27 cellular contexts compared by ENCODE assay signal in genomic region chr20:25626779-25627178, GRCh38.
"Had no signal": no experiment of that assay in that cellular context is flagged by ENCODE, and none has a peak within 500 bp of the region (broad histone marks: within the 10 kb centered on the region; RNA-seq: fewer than 3 reads in every experiment).

No MANE protein-coding gene starts in this region.

- H3K4me3 ChIP-seq: dorsolateral prefrontal cortex, esophagus muscularis mucosa, gastroesophageal sphincter, lower lobe of right lung, pancreas, smooth muscle cell, suprapubic skin, thyroid gland had no signal

- H3K27me3 Mint-ChIP-seq: memory B cell; natural killer cell treated with Interleukin-12 subunit alpha and Interleukin-12 subunit beta and Interleukin-15 and Interleukin-18, amount 100 ng/mL, for 72 hours; progenitor cell of endocrine pancreas; type B pancreatic cell had no signal

- DNase-seq: cortex of kidney; dorsolateral prefrontal cortex; effector CD8-positive, alpha-beta T cell; foreskin fibroblast; glutamatergic neuron; islet precursor cell; lower lobe of right lung; midbrain; occipital lobe; pancreas; right cardiac atrium; stimulated activated CD4-positive, alpha-beta T cell treated with anti-CD3 and anti-CD28 coated beads, Interleukin-4, amount 100 ng/mL, for 1 hour; stimulated activated CD8-positive, alpha-beta memory T cell treated with anti-CD3 and anti-CD28 coated beads, Interleukin-4, amount 100 ng/mL, for 48 hours; stimulated activated naive CD8-positive, alpha-beta T cell treated with anti-CD3 and anti-CD28 coated beads, Interleukin-15, Interleukin-2, amounts not matched to agents 100 U/mL and 50 U/mL, for 24 hours; thyroid gland had no signal

- H3K27me3 ChIP-seq: dorsolateral prefrontal cortex, gastroesophageal sphincter, pancreas, suprapubic skin, thyroid gland had no signal

- ATAC-seq: gastroesophageal sphincter; left lobe of liver; lower lobe of right lung; natural killer cell treated with Interleukin-12 subunit alpha and Interleukin-12 subunit beta and Interleukin-15 and Interleukin-18, amount 100 ng/mL, for 72 hours; pancreas; right cardiac atrium; stimulated activated effector memory CD8-positive, alpha-beta T cell treated with anti-CD3 and anti-CD28 coated beads, Interleukin-12 subunit alpha, Interleukin-12 subunit beta, amount 100 ng/mL, for 72 hours; stimulated activated naive CD8-positive, alpha-beta T cell treated with anti-CD3 and anti-CD28 coated beads, Interleukin-15, Interleukin-2, amounts not matched to agents 100 U/mL and 50 U/mL, for 24 hours had no signal

- H3K9me3 Mint-ChIP-seq: natural killer cell treated with Interleukin-12 subunit alpha and Interleukin-12 subunit beta and Interleukin-15 and Interleukin-18, amount 100 ng/mL, for 72 hours had no signal

- H3K36me3 ChIP-seq: esophagus muscularis mucosa, gastroesophageal sphincter, lower lobe of right lung, pancreas, suprapubic skin, thyroid gland had no signal

- H3K27ac Mint-ChIP-seq: memory B cell; natural killer cell treated with Interleukin-12 subunit alpha and Interleukin-12 subunit beta and Interleukin-15 and Interleukin-18, amount 100 ng/mL, for 72 hours; stimulated activated effector memory CD8-positive, alpha-beta T cell treated with anti-CD3 and anti-CD28 coated beads, Interleukin-12 subunit alpha, Interleukin-12 subunit beta, amount 100 ng/mL, for 72 hours; type B pancreatic cell had no signal

- H3K36me3 Mint-ChIP-seq: type B pancreatic cell had no signal

- H3K4me3 Mint-ChIP-seq: memory B cell; natural killer cell treated with Interleukin-12 subunit alpha and Interleukin-12 subunit beta and Interleukin-15 and Interleukin-18, amount 100 ng/mL, for 72 hours; stimulated activated effector memory CD8-positive, alpha-beta T cell treated with anti-CD3 and anti-CD28 coated beads, Interleukin-12 subunit alpha, Interleukin-12 subunit beta, amount 100 ng/mL, for 72 hours had no signal

- FAIRE-seq: pancreas, urothelium cell line had no signal

- H3K27ac ChIP-seq: dorsolateral prefrontal cortex, epithelial cell of prostate, esophagus muscularis mucosa, gastroesophageal sphincter, lower lobe of right lung, pancreas, suprapubic skin, thyroid gland had no signal

- H3K9me3 ChIP-seq: esophagus muscularis mucosa, gastroesophageal sphincter, lower lobe of right lung, pancreas, suprapubic skin, thyroid gland had no signal
